1 cellular context compared by ENCODE assay signal in the genomic region with DNA sequence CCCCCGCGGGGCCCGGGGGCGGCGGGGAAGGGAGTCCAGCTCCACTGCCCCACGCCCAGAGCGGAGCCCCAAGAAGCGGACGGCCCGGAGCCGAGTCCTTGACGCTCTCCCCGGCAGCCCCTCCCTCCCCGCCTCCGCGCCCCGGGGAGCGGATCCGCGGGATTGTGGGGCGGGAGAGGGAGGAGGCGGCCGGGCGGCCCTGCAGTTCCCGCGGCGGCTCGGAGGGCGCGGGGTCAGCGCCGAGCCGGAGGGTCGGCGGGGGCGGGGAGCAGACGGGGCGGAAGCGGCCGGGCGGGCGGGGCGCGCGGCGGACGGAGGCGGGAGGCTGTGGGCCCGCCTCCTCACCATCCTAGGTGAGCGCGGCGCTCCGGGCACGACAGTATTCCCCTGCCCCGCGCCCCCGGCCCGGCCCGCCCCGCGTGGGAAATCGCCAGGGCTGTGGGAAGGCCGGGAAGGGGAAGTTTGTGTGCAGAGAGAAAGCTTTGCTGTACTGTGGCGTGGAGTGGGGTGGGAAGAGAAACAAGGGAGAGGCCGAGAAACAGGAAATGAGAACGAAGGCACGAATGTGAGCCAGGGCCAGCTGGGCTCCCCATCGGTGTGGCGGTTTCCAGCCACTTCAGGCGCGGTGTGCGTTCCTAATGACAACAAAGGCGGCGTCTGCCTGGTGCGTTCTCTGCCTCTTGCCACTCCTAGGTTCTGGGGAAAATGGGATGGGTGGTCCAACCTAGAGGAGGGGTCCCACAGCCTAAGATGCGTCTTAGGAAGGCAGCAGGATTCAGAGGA.
TF ChIP-seq lines count a peak whose summit lies in the region.

No MANE protein-coding gene starts in this region.

TF ChIP-seq in liver, 16 proteins besides CTCF, POLR2A, EP300 and RAD21 (continued from another document):
- TF ChIP-seq, protein P1, sequence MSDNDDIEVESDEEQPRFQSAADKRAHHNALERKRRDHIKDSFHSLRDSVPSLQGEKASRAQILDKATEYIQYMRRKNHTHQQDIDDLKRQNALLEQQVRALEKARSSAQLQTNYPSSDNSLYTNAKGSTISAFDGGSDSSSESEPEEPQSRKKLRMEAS (IDR thresholded peaks at IDR 0.05): no peak
- TF ChIP-seq NR2F2 (IDR thresholded peaks at IDR 0.05) (no peak), SP1 (IDR thresholded peaks at IDR 0.05) (no peak), HNF4G (IDR thresholded peaks at IDR 0.05) (no peak)
